1 cellular context compared by ENCODE assay signal in genomic region chr12:115398311-115398781, GRCh38.
TF ChIP-seq lines count a peak whose summit lies in the region.

No MANE protein-coding gene starts in this region.

TF ChIP-seq in HCT116, 20 proteins besides CTCF, POLR2A, EP300 and RAD21 (continued from another document):
- TF ChIP-seq YY1 (IDR thresholded peaks at IDR 0.05; ENCODE audit: extremely low read depth, insufficient replicate concordance, low read depth, low read length) = no peak
- TF ChIP-seq EZH2phosphoT487 (IDR thresholded peaks at IDR 0.05; ENCODE audit: borderline replicate concordance) = no peak
